ENCODE assay signal across 2 cellular contexts in genomic region chr5:179801304-179802206, GRCh38.
TF ChIP-seq lines count a peak whose summit lies in the region.

No MANE protein-coding gene starts in this region.

TF ChIP-seq in GM12878, 131 proteins besides CTCF, POLR2A, EP300 and RAD21 (continued from another document and continues in another):
- TF ChIP-seq, protein P1, sequence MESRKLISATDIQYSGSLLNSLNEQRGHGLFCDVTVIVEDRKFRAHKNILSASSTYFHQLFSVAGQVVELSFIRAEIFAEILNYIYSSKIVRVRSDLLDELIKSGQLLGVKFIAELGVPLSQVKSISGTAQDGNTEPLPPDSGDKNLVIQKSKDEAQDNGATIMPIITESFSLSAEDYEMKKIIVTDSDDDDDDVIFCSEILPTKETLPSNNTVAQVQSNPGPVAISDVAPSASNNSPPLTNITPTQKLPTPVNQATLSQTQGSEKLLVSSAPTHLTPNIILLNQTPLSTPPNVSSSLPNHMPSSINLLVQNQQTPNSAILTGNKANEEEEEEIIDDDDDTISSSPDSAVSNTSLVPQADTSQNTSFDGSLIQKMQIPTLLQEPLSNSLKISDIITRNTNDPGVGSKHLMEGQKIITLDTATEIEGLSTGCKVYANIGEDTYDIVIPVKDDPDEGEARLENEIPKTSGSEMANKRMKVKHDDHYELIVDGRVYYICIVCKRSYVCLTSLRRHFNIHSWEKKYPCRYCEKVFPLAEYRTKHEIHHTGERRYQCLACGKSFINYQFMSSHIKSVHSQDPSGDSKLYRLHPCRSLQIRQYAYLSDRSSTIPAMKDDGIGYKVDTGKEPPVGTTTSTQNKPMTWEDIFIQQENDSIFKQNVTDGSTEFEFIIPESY (IDR thresholded peaks at IDR 0.05), result peak; percentile 80; the same call in 1 of the 2 replicates
- TF ChIP-seq YY1 (IDR thresholded peaks at IDR 0.05; ENCODE audit: low read depth, low read length) (peak; percentile 63; the same call in 1 of the 2 replicates), NR2C1 (IDR thresholded peaks at IDR 0.05) (no peak), BMI1 (IDR thresholded peaks at IDR 0.05; ENCODE audit: borderline replicate concordance) (no peak), SREBF2 (IDR thresholded peaks at IDR 0.05; ENCODE audit: low read length) (no peak), PKNOX1 (IDR thresholded peaks at IDR 0.05) (no peak), CREB1 (IDR thresholded peaks at IDR 0.05; ENCODE audit: low read depth) (0 out of 2 replicates have a peak, but pooled peaks have one; percentile 19), TCF3 (IDR thresholded peaks at IDR 0.05; ENCODE audit: borderline replicate concordance, insufficient read depth, low read depth, low read length) (0 out of 2 replicates have a peak, but pooled peaks have one; percentile 48), RAD51 (IDR thresholded peaks at IDR 0.05) (peak; percentile 72), SRF (IDR thresholded peaks at IDR 0.05; ENCODE audit: low read depth in 2 of 2, low read length in 2 of 2) (no peak), CBX3 (IDR thresholded peaks at IDR 0.05; ENCODE audit: borderline replicate concordance, low read depth) (no peak), CHD1 (IDR thresholded peaks at IDR 0.05; ENCODE audit: low read depth, low read length) (no peak)
- TF ChIP-seq, protein P2, sequence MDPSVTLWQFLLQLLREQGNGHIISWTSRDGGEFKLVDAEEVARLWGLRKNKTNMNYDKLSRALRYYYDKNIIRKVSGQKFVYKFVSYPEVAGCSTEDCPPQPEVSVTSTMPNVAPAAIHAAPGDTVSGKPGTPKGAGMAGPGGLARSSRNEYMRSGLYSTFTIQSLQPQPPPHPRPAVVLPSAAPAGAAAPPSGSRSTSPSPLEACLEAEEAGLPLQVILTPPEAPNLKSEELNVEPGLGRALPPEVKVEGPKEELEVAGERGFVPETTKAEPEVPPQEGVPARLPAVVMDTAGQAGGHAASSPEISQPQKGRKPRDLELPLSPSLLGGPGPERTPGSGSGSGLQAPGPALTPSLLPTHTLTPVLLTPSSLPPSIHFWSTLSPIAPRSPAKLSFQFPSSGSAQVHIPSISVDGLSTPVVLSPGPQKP (IDR thresholded peaks at IDR 0.05; ENCODE audit: low read depth, low read length), result no peak
- TF ChIP-seq, protein P3, sequence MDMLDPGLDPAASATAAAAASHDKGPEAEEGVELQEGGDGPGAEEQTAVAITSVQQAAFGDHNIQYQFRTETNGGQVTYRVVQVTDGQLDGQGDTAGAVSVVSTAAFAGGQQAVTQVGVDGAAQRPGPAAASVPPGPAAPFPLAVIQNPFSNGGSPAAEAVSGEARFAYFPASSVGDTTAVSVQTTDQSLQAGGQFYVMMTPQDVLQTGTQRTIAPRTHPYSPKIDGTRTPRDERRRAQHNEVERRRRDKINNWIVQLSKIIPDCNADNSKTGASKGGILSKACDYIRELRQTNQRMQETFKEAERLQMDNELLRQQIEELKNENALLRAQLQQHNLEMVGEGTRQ (IDR thresholded peaks at IDR 0.05; ENCODE audit: borderline replicate concordance, low read depth, low read length), result peak; percentile 2; the same call in 1 of the 2 replicates
- TF ChIP-seq, protein P4, sequence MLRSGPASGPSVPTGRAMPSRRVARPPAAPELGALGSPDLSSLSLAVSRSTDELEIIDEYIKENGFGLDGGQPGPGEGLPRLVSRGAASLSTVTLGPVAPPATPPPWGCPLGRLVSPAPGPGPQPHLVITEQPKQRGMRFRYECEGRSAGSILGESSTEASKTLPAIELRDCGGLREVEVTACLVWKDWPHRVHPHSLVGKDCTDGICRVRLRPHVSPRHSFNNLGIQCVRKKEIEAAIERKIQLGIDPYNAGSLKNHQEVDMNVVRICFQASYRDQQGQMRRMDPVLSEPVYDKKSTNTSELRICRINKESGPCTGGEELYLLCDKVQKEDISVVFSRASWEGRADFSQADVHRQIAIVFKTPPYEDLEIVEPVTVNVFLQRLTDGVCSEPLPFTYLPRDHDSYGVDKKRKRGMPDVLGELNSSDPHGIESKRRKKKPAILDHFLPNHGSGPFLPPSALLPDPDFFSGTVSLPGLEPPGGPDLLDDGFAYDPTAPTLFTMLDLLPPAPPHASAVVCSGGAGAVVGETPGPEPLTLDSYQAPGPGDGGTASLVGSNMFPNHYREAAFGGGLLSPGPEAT (IDR thresholded peaks at IDR 0.05; ENCODE audit: low read depth), result no peak
- TF ChIP-seq, protein P5, sequence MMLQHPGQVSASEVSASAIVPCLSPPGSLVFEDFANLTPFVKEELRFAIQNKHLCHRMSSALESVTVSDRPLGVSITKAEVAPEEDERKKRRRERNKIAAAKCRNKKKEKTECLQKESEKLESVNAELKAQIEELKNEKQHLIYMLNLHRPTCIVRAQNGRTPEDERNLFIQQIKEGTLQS (IDR thresholded peaks at IDR 0.05; ENCODE audit: borderline replicate concordance, extremely low read depth, low read depth, low read length), result no peak

TF ChIP-seq in HepG2, 621 proteins besides CTCF, POLR2A, EP300 and RAD21 (continued from another document and continues in another):
- TF ChIP-seq, protein P6, sequence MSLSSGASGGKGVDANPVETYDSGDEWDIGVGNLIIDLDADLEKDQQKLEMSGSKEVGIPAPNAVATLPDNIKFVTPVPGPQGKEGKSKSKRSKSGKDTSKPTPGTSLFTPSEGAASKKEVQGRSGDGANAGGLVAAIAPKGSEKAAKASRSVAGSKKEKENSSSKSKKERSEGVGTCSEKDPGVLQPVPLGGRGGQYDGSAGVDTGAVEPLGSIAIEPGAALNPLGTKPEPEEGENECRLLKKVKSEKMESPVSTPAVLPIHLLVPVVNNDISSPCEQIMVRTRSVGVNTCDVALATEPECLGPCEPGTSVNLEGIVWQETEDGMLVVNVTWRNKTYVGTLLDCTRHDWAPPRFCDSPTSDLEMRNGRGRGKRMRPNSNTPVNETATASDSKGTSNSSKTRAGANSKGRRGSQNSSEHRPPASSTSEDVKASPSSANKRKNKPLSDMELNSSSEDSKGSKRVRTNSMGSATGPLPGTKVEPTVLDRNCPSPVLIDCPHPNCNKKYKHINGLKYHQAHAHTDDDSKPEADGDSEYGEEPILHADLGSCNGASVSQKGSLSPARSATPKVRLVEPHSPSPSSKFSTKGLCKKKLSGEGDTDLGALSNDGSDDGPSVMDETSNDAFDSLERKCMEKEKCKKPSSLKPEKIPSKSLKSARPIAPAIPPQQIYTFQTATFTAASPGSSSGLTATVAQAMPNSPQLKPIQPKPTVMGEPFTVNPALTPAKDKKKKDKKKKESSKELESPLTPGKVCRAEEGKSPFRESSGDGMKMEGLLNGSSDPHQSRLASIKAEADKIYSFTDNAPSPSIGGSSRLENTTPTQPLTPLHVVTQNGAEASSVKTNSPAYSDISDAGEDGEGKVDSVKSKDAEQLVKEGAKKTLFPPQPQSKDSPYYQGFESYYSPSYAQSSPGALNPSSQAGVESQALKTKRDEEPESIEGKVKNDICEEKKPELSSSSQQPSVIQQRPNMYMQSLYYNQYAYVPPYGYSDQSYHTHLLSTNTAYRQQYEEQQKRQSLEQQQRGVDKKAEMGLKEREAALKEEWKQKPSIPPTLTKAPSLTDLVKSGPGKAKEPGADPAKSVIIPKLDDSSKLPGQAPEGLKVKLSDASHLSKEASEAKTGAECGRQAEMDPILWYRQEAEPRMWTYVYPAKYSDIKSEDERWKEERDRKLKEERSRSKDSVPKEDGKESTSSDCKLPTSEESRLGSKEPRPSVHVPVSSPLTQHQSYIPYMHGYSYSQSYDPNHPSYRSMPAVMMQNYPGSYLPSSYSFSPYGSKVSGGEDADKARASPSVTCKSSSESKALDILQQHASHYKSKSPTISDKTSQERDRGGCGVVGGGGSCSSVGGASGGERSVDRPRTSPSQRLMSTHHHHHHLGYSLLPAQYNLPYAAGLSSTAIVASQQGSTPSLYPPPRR (CRISPR knock-in tag; IDR thresholded peaks at IDR 0.05; ENCODE audit: borderline replicate concordance), result no peak
- no peak for TF ChIP-seq ZNF678 (CRISPR knock-in tag; IDR thresholded peaks at IDR 0.05)
- TF ChIP-seq DMAP1 (CRISPR knock-in tag; IDR thresholded peaks at IDR 0.05), result no peak
- peak; percentile 9 for TF ChIP-seq AGO1 (IDR thresholded peaks at IDR 0.05; ENCODE audit: low read depth, low read length, poor library complexity, severe bottlenecking)
- TF ChIP-seq DPF2 (CRISPR knock-in tag; IDR thresholded peaks at IDR 0.05; ENCODE audit: borderline replicate concordance, low read depth), result no peak
- TF ChIP-seq MZF1 (CRISPR knock-in tag; IDR thresholded peaks at IDR 0.05; ENCODE audit: borderline replicate concordance), result no peak
- TF ChIP-seq ZNF383 (CRISPR knock-in tag; IDR thresholded peaks at IDR 0.05; ENCODE audit: borderline replicate concordance), result no peak
- TF ChIP-seq, protein P7, sequence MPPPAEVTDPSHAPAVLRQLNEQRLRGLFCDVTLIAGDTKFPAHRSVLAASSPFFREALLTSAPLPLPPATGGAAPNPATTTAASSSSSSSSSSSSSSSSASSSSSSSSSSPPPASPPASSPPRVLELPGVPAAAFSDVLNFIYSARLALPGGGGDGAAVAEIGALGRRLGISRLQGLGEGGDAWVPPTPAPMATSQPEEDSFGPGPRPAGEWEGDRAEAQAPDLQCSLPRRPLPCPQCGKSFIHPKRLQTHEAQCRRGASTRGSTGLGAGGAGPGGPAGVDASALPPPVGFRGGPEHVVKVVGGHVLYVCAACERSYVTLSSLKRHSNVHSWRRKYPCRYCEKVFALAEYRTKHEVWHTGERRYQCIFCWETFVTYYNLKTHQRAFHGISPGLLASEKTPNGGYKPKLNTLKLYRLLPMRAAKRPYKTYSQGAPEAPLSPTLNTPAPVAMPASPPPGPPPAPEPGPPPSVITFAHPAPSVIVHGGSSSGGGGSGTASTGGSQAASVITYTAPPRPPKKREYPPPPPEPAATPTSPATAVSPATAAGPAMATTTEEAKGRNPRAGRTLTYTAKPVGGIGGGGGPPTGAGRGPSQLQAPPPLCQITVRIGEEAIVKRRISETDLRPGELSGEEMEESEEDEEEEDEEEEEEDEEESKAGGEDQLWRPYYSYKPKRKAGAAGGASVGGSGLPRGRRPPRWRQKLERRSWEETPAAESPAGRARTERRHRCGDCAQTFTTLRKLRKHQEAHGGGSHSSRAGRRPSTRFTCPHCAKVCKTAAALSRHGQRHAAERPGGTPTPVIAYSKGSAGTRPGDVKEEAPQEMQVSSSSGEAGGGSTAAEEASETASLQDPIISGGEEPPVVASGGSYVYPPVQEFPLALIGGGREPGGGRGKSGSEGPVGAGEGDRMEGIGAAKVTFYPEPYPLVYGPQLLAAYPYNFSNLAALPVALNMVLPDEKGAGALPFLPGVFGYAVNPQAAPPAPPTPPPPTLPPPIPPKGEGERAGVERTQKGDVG (CRISPR knock-in tag; IDR thresholded peaks at IDR 0.05; ENCODE audit: borderline replicate concordance), result peak; percentile 73; the same call in 1 of the 2 replicates
- TF ChIP-seq ZNF329 (CRISPR knock-in tag; IDR thresholded peaks at IDR 0.05; ENCODE audit: low read depth), result no peak
- TF ChIP-seq E2F2 (CRISPR knock-in tag; IDR thresholded peaks at IDR 0.05; ENCODE audit: borderline replicate concordance), result no peak
- TF ChIP-seq NAIF1 (CRISPR knock-in tag; IDR thresholded peaks at IDR 0.05; ENCODE audit: borderline replicate concordance), result no peak
- TF ChIP-seq MATR3 (CRISPR knock-in tag; IDR thresholded peaks at IDR 0.05), result no peak
- no peak for TF ChIP-seq ELF3 (CRISPR knock-in tag; IDR thresholded peaks at IDR 0.05)
- no peak for TF ChIP-seq ZSCAN21 (CRISPR knock-in tag; IDR thresholded peaks at IDR 0.05; ENCODE audit: borderline replicate concordance)
- no peak for TF ChIP-seq THYN1 (CRISPR knock-in tag; IDR thresholded peaks at IDR 0.05; ENCODE audit: borderline replicate concordance, low read depth)
- no peak for TF ChIP-seq FIP1L1 (IDR thresholded peaks at IDR 0.05; ENCODE audit: borderline replicate concordance, insufficient read depth, low read depth, low read length)
- no peak for TF ChIP-seq HOXD1 (CRISPR knock-in tag; IDR thresholded peaks at IDR 0.05)
- no peak for TF ChIP-seq MXD4 (CRISPR knock-in tag; IDR thresholded peaks at IDR 0.05)
- TF ChIP-seq, protein P8, sequence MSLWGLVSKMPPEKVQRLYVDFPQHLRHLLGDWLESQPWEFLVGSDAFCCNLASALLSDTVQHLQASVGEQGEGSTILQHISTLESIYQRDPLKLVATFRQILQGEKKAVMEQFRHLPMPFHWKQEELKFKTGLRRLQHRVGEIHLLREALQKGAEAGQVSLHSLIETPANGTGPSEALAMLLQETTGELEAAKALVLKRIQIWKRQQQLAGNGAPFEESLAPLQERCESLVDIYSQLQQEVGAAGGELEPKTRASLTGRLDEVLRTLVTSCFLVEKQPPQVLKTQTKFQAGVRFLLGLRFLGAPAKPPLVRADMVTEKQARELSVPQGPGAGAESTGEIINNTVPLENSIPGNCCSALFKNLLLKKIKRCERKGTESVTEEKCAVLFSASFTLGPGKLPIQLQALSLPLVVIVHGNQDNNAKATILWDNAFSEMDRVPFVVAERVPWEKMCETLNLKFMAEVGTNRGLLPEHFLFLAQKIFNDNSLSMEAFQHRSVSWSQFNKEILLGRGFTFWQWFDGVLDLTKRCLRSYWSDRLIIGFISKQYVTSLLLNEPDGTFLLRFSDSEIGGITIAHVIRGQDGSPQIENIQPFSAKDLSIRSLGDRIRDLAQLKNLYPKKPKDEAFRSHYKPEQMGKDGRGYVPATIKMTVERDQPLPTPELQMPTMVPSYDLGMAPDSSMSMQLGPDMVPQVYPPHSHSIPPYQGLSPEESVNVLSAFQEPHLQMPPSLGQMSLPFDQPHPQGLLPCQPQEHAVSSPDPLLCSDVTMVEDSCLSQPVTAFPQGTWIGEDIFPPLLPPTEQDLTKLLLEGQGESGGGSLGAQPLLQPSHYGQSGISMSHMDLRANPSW (CRISPR knock-in tag; IDR thresholded peaks at IDR 0.05; ENCODE audit: borderline replicate concordance), result no peak
- TF ChIP-seq RBM39 (IDR thresholded peaks at IDR 0.05; ENCODE audit: low read depth, low read length, poor library complexity, severe bottlenecking), result no peak
- TF ChIP-seq NFYC (CRISPR knock-in tag; IDR thresholded peaks at IDR 0.05), result no peak
- no peak for TF ChIP-seq ZNF496 (CRISPR knock-in tag; IDR thresholded peaks at IDR 0.05; ENCODE audit: insufficient replicate concordance)
- peak; percentile 78 for TF ChIP-seq RBFOX2 (IDR thresholded peaks at IDR 0.05; ENCODE audit: low read depth, low read length)
- peak; percentile 47 for TF ChIP-seq POLR2G (IDR thresholded peaks at IDR 0.05; ENCODE audit: low read depth, low read length)
- no peak for TF ChIP-seq ZNF839 (CRISPR knock-in tag; IDR thresholded peaks at IDR 0.05; ENCODE audit: borderline replicate concordance)
- TF ChIP-seq ZNF3 (CRISPR knock-in tag; IDR thresholded peaks at IDR 0.05), result no peak
- TF ChIP-seq ETV5 (CRISPR knock-in tag; IDR thresholded peaks at IDR 0.05; ENCODE audit: borderline replicate concordance), result 0 out of 2 replicates have a peak, but pooled peaks have one; percentile 16
- TF ChIP-seq ZBTB25 (CRISPR knock-in tag; IDR thresholded peaks at IDR 0.05), result no peak
